10 cellular contexts compared by ENCODE assay signal in genomic region chr17:64773836-64774761, GRCh38.
A peak's percentile ranks its signal among the peaks of the same experiment; 100 is the strongest.
DNase-seq lines count a peak whose midpoint lies in the region; ATAC-seq and TF ChIP-seq lines count a peak whose summit lies in the region.
"Had no signal": no experiment of that assay in that cellular context is flagged by ENCODE, and none has a peak within 500 bp of the region (broad histone marks: within the 10 kb centered on the region; RNA-seq: fewer than 3 reads in every experiment).

No MANE protein-coding gene starts in this region.

- DNase-seq in DMS153 treated with DMSO at 0.1 percent for 48 hours (lab: John Stamatoyannopoulos, UW; ENCODE audit: unreplicated experiment) (peak; percentile 66), PC-3 (peak; percentile 96), fibroblast of lung (ENCODE audit: low read depth in 2 of 2) (peak; percentile 57 to 64), T-helper 1 cell (no peak)
- DNase-seq in stimulated activated effector memory CD8-positive, alpha-beta T cell treated with anti-CD3 and anti-CD28 coated beads, Interleukin-12 subunit alpha, Interleukin-12 subunit beta, amount 100 ng/mL, for 72 hours (ENCODE audit: low spot score in 2 of 2), result no peak

- intact Hi-C loops in PC-3 (cut with micrococcal nuclease), result no loop called here

- H3K4me3 Mint-ChIP-seq in stimulated activated effector memory CD8-positive, alpha-beta T cell treated with anti-CD3 and anti-CD28 coated beads, Interleukin-12 subunit alpha, Interleukin-12 subunit beta, amount 100 ng/mL, for 72 hours, result no peak overlapping the region

- CTCF ChIA-PET in PC-3 (lab: Charles Lee), result interaction anchor here (0.8 kb wide), 1 partner anchor 94 kb away, joined by 3 read pairs; no protein-coding TSS in a partner anchor

- H3K9ac ChIP-seq in PC-3 (ENCODE audit: low read length) (peak overlapping the region; percentile 71), fibroblast of lung (ENCODE audit: insufficient read depth, low read length) (no peak overlapping the region), rectal smooth muscle tissue (ENCODE audit: low read length) (no peak overlapping the region)

- peaks cover 22% of the 10 kb centered on the region for H3K4me1 Mint-ChIP-seq in stimulated activated effector memory CD8-positive, alpha-beta T cell treated with anti-CD3 and anti-CD28 coated beads, Interleukin-12 subunit alpha, Interleukin-12 subunit beta, amount 100 ng/mL, for 72 hours

- POLR2A ChIA-PET in PC-3 (lab: Charles Lee; ENCODE audit: unreplicated experiment), result interaction anchor here (0.6 kb wide), 1 partner anchor 66 kb away, joined by 9 read pairs; no protein-coding TSS in a partner anchor

- peak; percentile 53 for ATAC-seq in HG03095 (IDR thresholded peaks at IDR 0.05; ENCODE audit: unreplicated experiment)
- ATAC-seq in PC-3, result peak; percentile 75
- ATAC-seq in HG03097 (IDR thresholded peaks at IDR 0.05; ENCODE audit: low FRiP score, unreplicated experiment), result no peak
- ATAC-seq in stimulated activated effector memory CD8-positive, alpha-beta T cell treated with anti-CD3 and anti-CD28 coated beads, Interleukin-12 subunit alpha, Interleukin-12 subunit beta, amount 100 ng/mL, for 72 hours, result no peak
- ATAC-seq: right cardiac atrium had no signal

- H3K9me3 ChIP-seq in PC-3 (ENCODE audit: low read length) (no peaks in the 10 kb centered on the region), fibroblast of lung (ENCODE audit: control insufficient read depth, insufficient read depth, low read depth, low read length) (no peaks in the 10 kb centered on the region)

- H2AFZ ChIP-seq in PC-3 (ENCODE audit: low read length), result peak overlapping the region; percentile 44
- no peak overlapping the region for H2AFZ ChIP-seq in fibroblast of lung (ENCODE audit: low read length)

- TSS peak; percentile 26 for BruUV-seq in PC-3 (replicated peaks; lab: Mats Ljungman, UMichigan)

- peaks cover 24% of the 10 kb centered on the region for H3K4me1 ChIP-seq in PC-3 (ENCODE audit: insufficient read depth, low read length)
- H3K4me1 ChIP-seq in fibroblast of lung (ENCODE audit: control insufficient read depth, extremely low read depth, insufficient read depth, low read length), result peaks cover 8% of the 10 kb centered on the region
- H3K4me1 ChIP-seq in rectal smooth muscle tissue (ENCODE audit: control insufficient read depth, insufficient read depth, low read length), result peaks cover 4% of the 10 kb centered on the region

- H4K20me1 ChIP-seq in PC-3 (ENCODE audit: low read length), result no peaks in the 10 kb centered on the region
- no peaks in the 10 kb centered on the region for H4K20me1 ChIP-seq in fibroblast of lung (ENCODE audit: control insufficient read depth, extremely low read depth, insufficient read depth, low read length)

- H3K27ac Mint-ChIP-seq in stimulated activated effector memory CD8-positive, alpha-beta T cell treated with anti-CD3 and anti-CD28 coated beads, Interleukin-12 subunit alpha, Interleukin-12 subunit beta, amount 100 ng/mL, for 72 hours, result no peak overlapping the region

- no peaks in the 10 kb centered on the region for H3K9me3 Mint-ChIP-seq in stimulated activated effector memory CD8-positive, alpha-beta T cell treated with anti-CD3 and anti-CD28 coated beads, Interleukin-12 subunit alpha, Interleukin-12 subunit beta, amount 100 ng/mL, for 72 hours

- peak overlapping the region; percentile 31 for H3K27ac ChIP-seq in PC-3 (ENCODE audit: low read length)
- no peak overlapping the region for H3K27ac ChIP-seq in fibroblast of lung (ENCODE audit: insufficient read depth, low read length)
- no peak overlapping the region for H3K27ac ChIP-seq in rectal smooth muscle tissue (ENCODE audit: low read depth, low read length)
- H3K27ac ChIP-seq: SK-N-MC had no signal

- H3K36me3 ChIP-seq in PC-3 (ENCODE audit: low read depth, low read length) (no peaks in the 10 kb centered on the region), fibroblast of lung (ENCODE audit: control insufficient read depth, insufficient read depth, low read length) (no peaks in the 10 kb centered on the region), rectal smooth muscle tissue (ENCODE audit: control insufficient read depth, insufficient read depth, low read length) (no peaks in the 10 kb centered on the region)

- H3K4me3 ChIP-seq in PC-3 (ENCODE audit: low read length), result peak overlapping the region; percentile 74
- no peak overlapping the region for H3K4me3 ChIP-seq in fibroblast of lung (replicated peaks in 1 of 4; ENCODE audit: control extremely low read depth in 1 of 4, insufficient read depth in 1 of 4, low read depth in 3 of 4, low read length in 4 of 4)
- H3K4me3 ChIP-seq in rectal smooth muscle tissue (ENCODE audit: low read length), result peak overlapping the region; percentile 27
- H3K4me3 ChIP-seq: SK-N-MC had no signal

- peak overlapping the region; percentile 90 for H3K4me2 ChIP-seq in PC-3 (ENCODE audit: low read length)
- no peak overlapping the region for H3K4me2 ChIP-seq in fibroblast of lung (ENCODE audit: extremely low read depth, insufficient read depth, low read length)

- TF ChIP-seq CTCF in PC-3 (conservative IDR thresholded peaks at IDR 0.05; ENCODE audit: low read depth, low read length), result peak; percentile 87
- peak; percentile 13 to 56 for TF ChIP-seq CTCF in fibroblast of lung (conservative IDR thresholded peaks at IDR 0.05 in 1 of 2, IDR thresholded peaks at IDR 0.05 in 1 of 2; ENCODE audit: low read depth in 1 of 2, low read length in 2 of 2)

- H3K36me3 Mint-ChIP-seq in stimulated activated effector memory CD8-positive, alpha-beta T cell treated with anti-CD3 and anti-CD28 coated beads, Interleukin-12 subunit alpha, Interleukin-12 subunit beta, amount 100 ng/mL, for 72 hours, result peaks cover 7% of the 10 kb centered on the region

- H3K9me2 ChIP-seq in PC-3 (replicated peaks; ENCODE audit: low read length), result no peaks in the 10 kb centered on the region

- no peaks in the 10 kb centered on the region for H3K27me3 ChIP-seq in PC-3 (ENCODE audit: low read length)
- H3K27me3 ChIP-seq in fibroblast of lung (ENCODE audit: control insufficient read depth, insufficient read depth, low read length), result peaks cover 3% of the 10 kb centered on the region
- H3K27me3 ChIP-seq in rectal smooth muscle tissue (ENCODE audit: control insufficient read depth, insufficient read depth, low read length), result peaks cover 5% of the 10 kb centered on the region

- peaks cover 46% of the 10 kb centered on the region for H3K79me2 ChIP-seq in PC-3 (ENCODE audit: low read length)
- H3K79me2 ChIP-seq in fibroblast of lung (ENCODE audit: control insufficient read depth, insufficient read depth, low read length), result no peaks in the 10 kb centered on the region

- H3F3A ChIP-seq in PC-3 (ENCODE audit: low read length, unreplicated experiment), result no peaks in the 10 kb centered on the region

Comparison
In these comparisons a context has a peak if more than half of its experiments do, and no peak if none do; other contexts are left out.
1. DNase-seq: peak in DMS153 treated with DMSO at 0.1 percent for 48 hours (single experiment), PC-3 (single experiment) and fibroblast of lung (2 of 2); none in T-helper 1 cell (0 of 5) and stimulated activated effector memory CD8-positive, alpha-beta T cell treated with anti-CD3 and anti-CD28 coated beads, Interleukin-12 subunit alpha, Interleukin-12 subunit beta, amount 100 ng/mL, for 72 hours (0 of 2).
2. ATAC-seq: peak in HG03095 (single experiment) and PC-3 (single experiment); none in HG03097 (single experiment) and stimulated activated effector memory CD8-positive, alpha-beta T cell treated with anti-CD3 and anti-CD28 coated beads, Interleukin-12 subunit alpha, Interleukin-12 subunit beta, amount 100 ng/mL, for 72 hours (single experiment).
3. H3K4me3 ChIP-seq: peak in PC-3 (single experiment) and rectal smooth muscle tissue (single experiment); none in fibroblast of lung (0 of 4).